12 cellular contexts compared by ENCODE assay signal in the genomic region with DNA sequence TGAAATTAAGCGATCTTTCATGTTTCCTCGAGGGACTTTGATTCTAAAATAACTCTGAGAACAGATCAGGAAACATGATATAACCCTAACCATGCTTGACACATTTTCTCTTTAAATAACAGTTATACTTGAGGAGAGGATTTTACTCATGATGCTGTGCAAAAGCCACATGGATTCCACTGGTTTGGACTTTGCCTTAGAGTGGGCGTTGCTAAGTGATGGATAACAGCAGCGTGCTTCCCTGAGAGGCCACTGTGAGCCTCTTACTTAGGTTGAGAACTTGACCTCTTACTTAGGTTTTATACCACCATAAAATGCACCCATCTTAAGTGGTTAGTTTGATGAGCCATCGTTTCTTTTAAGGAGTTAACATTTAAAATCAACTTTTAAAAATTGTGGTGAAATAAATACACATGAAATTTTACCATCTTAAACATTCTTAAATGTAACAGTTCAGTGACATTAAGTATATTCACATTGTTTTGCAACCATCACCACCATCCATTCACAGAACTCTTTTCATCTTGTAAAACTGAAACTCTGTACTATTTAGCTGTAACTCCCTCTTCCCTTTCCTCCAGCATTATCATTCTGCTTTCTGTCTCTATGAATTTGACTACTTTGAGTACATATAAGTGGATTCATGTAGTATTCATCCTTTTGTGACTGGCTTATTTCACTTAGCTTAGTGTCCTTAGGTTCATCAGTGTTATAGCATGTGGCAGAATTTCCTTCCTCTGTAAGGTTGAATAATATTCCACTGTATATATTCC. TPM values are rescaled to one million over a fixed set of nuclear protein-coding genes. Genes with fewer than 3 reads are reported as not detected.
DNase-seq lines count a peak whose midpoint lies in the region; ATAC-seq and TF ChIP-seq lines count a peak whose summit lies in the region.
"Had no signal": no experiment of that assay in that cellular context is flagged by ENCODE, and none has a peak within 500 bp of the region (broad histone marks: within the 10 kb centered on the region; RNA-seq: fewer than 3 reads in every experiment).

No MANE protein-coding gene starts in this region.

- H3K4me3 ChIP-seq in BE2C (ENCODE audit: low read depth, low read length): no peak overlapping the region
- H3K4me3 ChIP-seq: body of pancreas had no signal

- no peaks in the 10 kb centered on the region for H3K27me3 ChIP-seq in BE2C
- H3K27me3 ChIP-seq: body of pancreas had no signal

- no peak overlapping the region for H3K4me3 Mint-ChIP-seq in CD14-positive monocyte
- no peak overlapping the region for H3K4me3 Mint-ChIP-seq in activated naive CD8-positive, alpha-beta T cell treated with anti-CD3 and anti-CD28 coated beads for 36 hours
- H3K4me3 Mint-ChIP-seq in naive B cell: peak overlapping the region in 4 of 8 donors; percentile 3 to 77 (median 32)
- H3K4me3 Mint-ChIP-seq: activated B cell treated with CpG ODN at 0.5 μM for 24 hours had no signal

- peaks cover 13 to 24% of the 10 kb centered on the region in 2 donors for H3K36me3 Mint-ChIP-seq in CD14-positive monocyte
- H3K36me3 Mint-ChIP-seq in activated naive CD8-positive, alpha-beta T cell treated with anti-CD3 and anti-CD28 coated beads for 36 hours: no peaks in the 10 kb centered on the region
- H3K36me3 Mint-ChIP-seq in naive B cell: no peaks in the 10 kb centered on the region

- H3K27ac Mint-ChIP-seq in CD14-positive monocyte (peak overlapping the region in 5 of 7 donors; percentile 3 to 68 (median 33)), naive B cell (peak overlapping the region in 5 of 6 donors; percentile 8 to 86 (median 57))
- H3K27ac Mint-ChIP-seq in activated naive CD8-positive, alpha-beta T cell treated with anti-CD3 and anti-CD28 coated beads for 36 hours: peak overlapping the region; percentile 62
- H3K27ac Mint-ChIP-seq: activated B cell treated with CpG ODN at 0.5 μM for 24 hours had no signal

- DNase-seq in CD14-positive monocyte (ENCODE audit: low spot score) (no peak), naive B cell (no peak), BE2C (no peak), amniotic stem cell (lab: John Stamatoyannopoulos, UW) (no peak)
- no peak for DNase-seq in activated naive CD8-positive, alpha-beta T cell treated with anti-CD3 and anti-CD28 coated beads for 36 hours
- DNase-seq in effector CD8-positive, alpha-beta T cell (lab: John Stamatoyannopoulos, UW): no peak
- DNase-seq: activated B cell treated with CpG ODN at 0.5 μM for 24 hours, NCI-H187 had no signal

- H3K27me3 Mint-ChIP-seq in CD14-positive monocyte (ENCODE audit: low read depth in 3 of 3): peaks cover 0 to 5% (median 4%) of the 10 kb centered on the region in 3 donors
- no peaks in the 10 kb centered on the region for H3K27me3 Mint-ChIP-seq in activated naive CD8-positive, alpha-beta T cell treated with anti-CD3 and anti-CD28 coated beads for 36 hours
- no peaks in the 10 kb centered on the region for H3K27me3 Mint-ChIP-seq in naive B cell
- H3K27me3 Mint-ChIP-seq: activated B cell treated with CpG ODN at 0.5 μM for 24 hours had no signal

- intact Hi-C loops in CD14-positive monocyte (cut with micrococcal nuclease): no loop called here

- H3K9me3 Mint-ChIP-seq in CD14-positive monocyte (no peaks in the 10 kb centered on the region), naive B cell (peaks cover 0 to 4% (median 0%) of the 10 kb centered on the region in 7 donors)
- H3K9me3 Mint-ChIP-seq in activated naive CD8-positive, alpha-beta T cell treated with anti-CD3 and anti-CD28 coated beads for 36 hours: no peaks in the 10 kb centered on the region
- H3K9me3 Mint-ChIP-seq: activated B cell treated with CpG ODN at 0.5 μM for 24 hours had no signal

- H3K9me3 ChIP-seq in BE2C: no peaks in the 10 kb centered on the region
- H3K9me3 ChIP-seq: body of pancreas had no signal

- no peaks in the 10 kb centered on the region for H3K4me1 ChIP-seq in BE2C

- no peaks in the 10 kb centered on the region for H3K36me3 ChIP-seq in BE2C

- peak; percentile 52 for ATAC-seq in GM19395 (IDR thresholded peaks at IDR 0.05; ENCODE audit: unreplicated experiment)
- no peak for ATAC-seq in naive B cell (ENCODE audit: low read depth in 2 of 2)
- ATAC-seq in GM19351 (IDR thresholded peaks at IDR 0.05; ENCODE audit: unreplicated experiment): no peak
- ATAC-seq: body of pancreas, HCT116 had no signal

- no peak for TF ChIP-seq CTCF in CD14-positive monocyte (IDR thresholded peaks at IDR 0.05)
- TF ChIP-seq CTCF in BE2C (IDR thresholded peaks at IDR 0.05; ENCODE audit: low read depth, low read length): no peak

- H3K4me1 Mint-ChIP-seq in CD14-positive monocyte (peaks cover 43% of the 10 kb centered on the region), naive B cell (peaks cover 44 to 56% (median 55%) of the 10 kb centered on the region in 3 donors)
- H3K4me1 Mint-ChIP-seq in activated naive CD8-positive, alpha-beta T cell treated with anti-CD3 and anti-CD28 coated beads for 36 hours: peaks cover 30% of the 10 kb centered on the region

RNA-seq across cellular contexts. Expression of gene ANXA4, which starts 22.5 kb away (rescaled TPM):
- polyA plus RNA-seq in CD14-positive monocyte (10 to 100 TPM; 64.7 to 95.7 TPM), naive B cell (ENCODE audit: low read depth in 6 of 6) (100 to 1,000 TPM in 1 of 6 donors, 10 to 100 TPM in 5; 43.4 to 113 (median 82.0) TPM)
- total RNA-seq in activated naive CD8-positive, alpha-beta T cell treated with anti-CD3 and anti-CD28 coated beads for 36 hours: 10 to 100 TPM; 15.2 to 15.6 TPM
- polyA plus RNA-seq in BE2C (2012; ENCODE audit: insufficient read depth, insufficient read length, low read depth): 4.1 TPM
